8 cellular contexts compared by ENCODE assay signal in genomic region chr12:112419269-112420133, GRCh38. TPM values are rescaled to one million over a fixed set of nuclear protein-coding genes. Genes with fewer than 3 reads are reported as not detected.
DNase-seq lines count a peak whose midpoint lies in the region; ATAC-seq, FAIRE-seq and TF ChIP-seq lines count a peak whose summit lies in the region.

No MANE protein-coding gene starts in this region.

- TSS peak; percentile 68 for BruUV-seq in HepG2 (replicated peaks; lab: Mats Ljungman, UMichigan)

- TF ChIP-seq CTCF in HepG2 (CRISPR knock-in tag; IDR thresholded peaks at IDR 0.05): no peak

- intact Hi-C loops in HepG2 (cut with micrococcal nuclease; ENCODE audit: unreplicated experiment): no loop called here

- POLR2A ChIA-PET in HepG2 (lab: Yijun Ruan, JAX): interaction anchor here (1.3 kb wide), 1 partner anchor 407 kb away, joined by 5 read pairs; the partner anchor contains the start of genes ERP29 and TMEM116

- DNase-seq in activated T-cell treated with anti-CD3 and anti-CD28 coated beads for 1 hour (ENCODE audit: low read depth): peak; percentile 32
- DNase-seq in activated T-cell treated with anti-CD3 and anti-CD28 coated beads, Interleukin-2, amount 50 U/mL, for 1 hour: no peak
- DNase-seq in RKO (ENCODE audit: low spot score): peak; percentile 88
- DNase-seq in HepG2 (ENCODE audit: low spot score): peak; percentile 59
- peak; percentile 57 for DNase-seq in stromal cell of bone marrow (ENCODE audit: low read depth)
- DNase-seq in DMS114 treated with DMSO at 0.1 percent for 48 hours (lab: John Stamatoyannopoulos, UW; ENCODE audit: unreplicated experiment): no peak

- no peak overlapping the region for H2AFZ ChIP-seq in HepG2 (ENCODE audit: low read length)

- WGBS in HepG2 (ENCODE audit: low lambda C conversion rate): 4% methylated on average over 10 of the region's 34 CpGs

- peak in 1 of 2 experiments; percentile 55; a peak in 2 of 4 replicates for TF ChIP-seq POLR2A in HepG2 (IDR thresholded peaks at IDR 0.05; ENCODE audit: insufficient read depth in 1 of 2, low read depth in 2 of 2, low read length in 2 of 2)

- ATAC-seq in HG03025 (IDR thresholded peaks at IDR 0.05; ENCODE audit: low FRiP score, unreplicated experiment): peak; percentile 34
- peak; percentile 78 for ATAC-seq in HepG2

- no peaks in the 10 kb centered on the region for H3K9me3 ChIP-seq in HepG2 (ENCODE audit: low read length)

- peaks cover 5% of the 10 kb centered on the region; the same call in 1 of the 2 replicates for H4K20me1 ChIP-seq in HepG2 (ENCODE audit: insufficient read depth, low read length)

- TF ChIP-seq EP300 in HepG2 (IDR thresholded peaks at IDR 0.05; ENCODE audit: low read depth in 2 of 2, low read length in 2 of 2): peak in 1 of 2 experiments; percentile 24; a peak in 1 of 4 replicates
- TF ChIP-seq EP300 in HepG2 (CRISPR knock-in tag; IDR thresholded peaks at IDR 0.05; ENCODE audit: borderline replicate concordance): no peak

- peak overlapping the region; percentile 91 for H3K9ac ChIP-seq in HepG2 (ENCODE audit: insufficient read depth, low read depth, low read length)

- peak overlapping the region; percentile 72 for H3K27ac ChIP-seq in cingulate gyrus (ENCODE audit: low read depth, low read length)
- H3K27ac ChIP-seq in HepG2 (ENCODE audit: extremely low read length, insufficient read depth, low read length): peak overlapping the region; percentile 87

- H3K79me2 ChIP-seq in HepG2 (ENCODE audit: insufficient read depth, low read length): peaks cover 45% of the 10 kb centered on the region

- FAIRE-seq in HepG2 (lab: Jason Lieb, UNC): no peak

- CTCF ChIA-PET in HepG2 (lab: Yijun Ruan, JAX; ENCODE audit: low intra/inter-chr PET ratio, low total read pairs): no interaction called here

- TF ChIP-seq RAD21 in HepG2 (CRISPR knock-in tag; IDR thresholded peaks at IDR 0.05): no peak

- peak overlapping the region; percentile 64 to 94 (median 88) for H3K4me3 ChIP-seq in HepG2 (replicated peaks in 1 of 3; ENCODE audit: insufficient read depth in 1 of 3, low read depth in 2 of 3, low read length in 3 of 3)

- H3K36me3 ChIP-seq in HepG2 (replicated peaks in 1 of 2; ENCODE audit: control insufficient read depth in 1 of 2, insufficient read depth in 2 of 2, low read length in 2 of 2): no peaks in the 10 kb centered on the region

- peak overlapping the region; percentile 84 for H3K4me2 ChIP-seq in HepG2 (ENCODE audit: low read depth, low read length)

- no peaks in the 10 kb centered on the region; a peak in 1 of 5 replicates for H3K27me3 ChIP-seq in HepG2 (ENCODE audit: control insufficient read depth in 1 of 2, insufficient read depth in 2 of 2, low read length in 2 of 2)

- H3K4me1 ChIP-seq in HepG2 (ENCODE audit: insufficient read depth, low read length): peaks cover 56% of the 10 kb centered on the region

- in situ Hi-C loops in HepG2 (cut with HindIII; ENCODE audit: extremely low pct_ligation_motif_present, low pct_unique_long_range_greater_than_20kb): loop anchor here (10.0 kb wide), 1 partner anchor 305 kb away; no protein-coding TSS in a partner anchor

TF ChIP-seq in HepG2, 621 proteins besides CTCF, POLR2A, EP300 and RAD21 (continues in another document):
- 0 out of 2 replicates have a peak, but pooled peaks have one; percentile 13 for TF ChIP-seq CENPBD1 (CRISPR knock-in tag; IDR thresholded peaks at IDR 0.05; ENCODE audit: borderline replicate concordance, low read depth)

RNA-seq across cellular contexts. Expression of gene PTPN11, which starts 0.8 kb away (rescaled TPM):
- 63.5 and 101 TPM in 2 replicates for total RNA-seq in HepG2 (2016; rRNA removed; fragmentation: Illumina TruSeq; extraction: Trizol)
- 33.6 and 33.7 TPM in 2 replicates for total RNA-seq in HepG2 (2016; cell fraction: cytosol; rRNA removed; fragmentation: Illumina TruSeq; extraction: Trizol; ENCODE audit: low read depth)
- total RNA-seq in HepG2 (2016; cell fraction: insoluble cytoplasmic fraction; rRNA removed; fragmentation: Illumina TruSeq; extraction: Trizol): 63.2 and 92.9 TPM in 2 replicates
- 52.7 and 53.2 TPM in 2 replicates for total RNA-seq in HepG2 (2016; cell fraction: membrane; rRNA removed; fragmentation: Illumina TruSeq; extraction: Trizol)
- 39.5 and 46.8 TPM in 2 replicates for total RNA-seq in HepG2 (2016; cell fraction: nucleus; rRNA removed; fragmentation: Illumina TruSeq; extraction: Trizol)
- polyA plus RNA-seq in HepG2 (2011; rRNA removed): 26.7 and 30.0 TPM in 2 replicates
- 27.0 and 32.0 TPM in 2 replicates for polyA plus RNA-seq in HepG2 (2011; cell fraction: cytosol; rRNA removed)
- polyA plus RNA-seq in HepG2 (2011; cell fraction: nucleus; rRNA removed): 16.5 and 17.7 TPM in 2 replicates
- 36.3 and 36.9 TPM in 2 replicates for polyA plus RNA-seq in HepG2 (2012)
- 5.9 and 6.2 TPM in 2 replicates for polyA plus RNA-seq in HepG2 (2016; cell fraction: cytosol; fragmentation: Illumina TruSeq; extraction: Trizol; ENCODE audit: low read depth)
- polyA plus RNA-seq in HepG2 (2016; cell fraction: insoluble cytoplasmic fraction; fragmentation: Illumina TruSeq; extraction: Trizol; ENCODE audit: low read depth): 68.9 and 69.6 TPM in 2 replicates
- polyA plus RNA-seq in HepG2 (2016; cell fraction: membrane; fragmentation: Illumina TruSeq; extraction: Trizol; ENCODE audit: low read depth): 11.9 and 14.6 TPM in 2 replicates
- polyA plus RNA-seq in HepG2 (2016; cell fraction: nucleus; fragmentation: Illumina TruSeq; extraction: Trizol; ENCODE audit: insufficient read depth, low read depth): 40.4 and 40.7 TPM in 2 replicates
- 22.4 and 59.7 TPM in 2 replicates for polyA minus RNA-seq in HepG2 (2011; rRNA and poly(A)+ RNA removed; ENCODE audit: low replicate concordance)
- 34.5 and 43.4 TPM in 2 replicates for polyA minus RNA-seq in HepG2 (2011; cell fraction: cytosol; rRNA and poly(A)+ RNA removed)
- polyA minus RNA-seq in HepG2 (2011; cell fraction: nucleus; rRNA and poly(A)+ RNA removed): 26.8 and 30.5 TPM in 2 replicates

RNA-seq across cellular contexts. Expression of gene RPL6, which starts 10.1 kb away (rescaled TPM):
- 1,551 and 2,121 TPM in 2 replicates for total RNA-seq in HepG2 (2016; rRNA removed; fragmentation: Illumina TruSeq; extraction: Trizol)
- 1,569 and 1,799 TPM in 2 replicates for total RNA-seq in HepG2 (2016; cell fraction: cytosol; rRNA removed; fragmentation: Illumina TruSeq; extraction: Trizol; ENCODE audit: low read depth)
- total RNA-seq in HepG2 (2016; cell fraction: insoluble cytoplasmic fraction; rRNA removed; fragmentation: Illumina TruSeq; extraction: Trizol): 1,519 and 2,147 TPM in 2 replicates
- total RNA-seq in HepG2 (2016; cell fraction: membrane; rRNA removed; fragmentation: Illumina TruSeq; extraction: Trizol): 3,064 and 3,242 TPM in 2 replicates
- total RNA-seq in HepG2 (2016; cell fraction: nucleus; rRNA removed; fragmentation: Illumina TruSeq; extraction: Trizol): 617 and 644 TPM in 2 replicates
- polyA plus RNA-seq in HepG2 (2011; rRNA removed): 1,589 and 1,719 TPM in 2 replicates
- polyA plus RNA-seq in HepG2 (2011; cell fraction: cytosol; rRNA removed): 1,215 and 1,505 TPM in 2 replicates
- 260 and 378 TPM in 2 replicates for polyA plus RNA-seq in HepG2 (2011; cell fraction: nucleus; rRNA removed)
- polyA plus RNA-seq in HepG2 (2012): 1,569 and 1,801 TPM in 2 replicates
- polyA plus RNA-seq in HepG2 (2016; cell fraction: cytosol; fragmentation: Illumina TruSeq; extraction: Trizol; ENCODE audit: low read depth): 2,496 and 2,739 TPM in 2 replicates
- 2,631 and 2,728 TPM in 2 replicates for polyA plus RNA-seq in HepG2 (2016; cell fraction: insoluble cytoplasmic fraction; fragmentation: Illumina TruSeq; extraction: Trizol; ENCODE audit: low read depth)
- polyA plus RNA-seq in HepG2 (2016; cell fraction: membrane; fragmentation: Illumina TruSeq; extraction: Trizol; ENCODE audit: low read depth): 3,716 and 3,916 TPM in 2 replicates
- polyA plus RNA-seq in HepG2 (2016; cell fraction: nucleus; fragmentation: Illumina TruSeq; extraction: Trizol; ENCODE audit: insufficient read depth, low read depth): 1,083 and 1,121 TPM in 2 replicates
- polyA minus RNA-seq in HepG2 (2011; rRNA and poly(A)+ RNA removed; ENCODE audit: low replicate concordance): 207 and 602 TPM in 2 replicates
- polyA minus RNA-seq in HepG2 (2011; cell fraction: cytosol; rRNA and poly(A)+ RNA removed): 269 and 339 TPM in 2 replicates
- polyA minus RNA-seq in HepG2 (2011; cell fraction: nucleus; rRNA and poly(A)+ RNA removed): 197 and 255 TPM in 2 replicates

RNA-seq across cellular contexts. Expression of gene HECTD4, which starts 37.3 kb away (rescaled TPM):
- total RNA-seq in HepG2 (2016; rRNA removed; fragmentation: Illumina TruSeq; extraction: Trizol): 11.4 and 13.7 TPM in 2 replicates
- total RNA-seq in HepG2 (2016; cell fraction: cytosol; rRNA removed; fragmentation: Illumina TruSeq; extraction: Trizol; ENCODE audit: low read depth): 11.3 and 14.3 TPM in 2 replicates
- 10.5 and 12.2 TPM in 2 replicates for total RNA-seq in HepG2 (2016; cell fraction: insoluble cytoplasmic fraction; rRNA removed; fragmentation: Illumina TruSeq; extraction: Trizol)
- 9.8 and 10.9 TPM in 2 replicates for total RNA-seq in HepG2 (2016; cell fraction: membrane; rRNA removed; fragmentation: Illumina TruSeq; extraction: Trizol)
- total RNA-seq in HepG2 (2016; cell fraction: nucleus; rRNA removed; fragmentation: Illumina TruSeq; extraction: Trizol): 25.6 and 28.3 TPM in 2 replicates
- 8.0 and 9.0 TPM in 2 replicates for polyA plus RNA-seq in HepG2 (2011; rRNA removed)
- 2.9 and 3.0 TPM in 2 replicates for polyA plus RNA-seq in HepG2 (2011; cell fraction: cytosol; rRNA removed)
- 38.9 and 47.2 TPM in 2 replicates for polyA plus RNA-seq in HepG2 (2011; cell fraction: nucleus; rRNA removed)
- polyA plus RNA-seq in HepG2 (2012): 14.6 and 17.7 TPM in 2 replicates
- polyA plus RNA-seq in HepG2 (2016; cell fraction: cytosol; fragmentation: Illumina TruSeq; extraction: Trizol; ENCODE audit: low read depth): 0.88 and 1.8 TPM in 2 replicates
- polyA plus RNA-seq in HepG2 (2016; cell fraction: insoluble cytoplasmic fraction; fragmentation: Illumina TruSeq; extraction: Trizol; ENCODE audit: low read depth): 10.1 and 11.0 TPM in 2 replicates
- 3.2 and 4.0 TPM in 2 replicates for polyA plus RNA-seq in HepG2 (2016; cell fraction: membrane; fragmentation: Illumina TruSeq; extraction: Trizol; ENCODE audit: low read depth)
- 60.5 and 66.6 TPM in 2 replicates for polyA plus RNA-seq in HepG2 (2016; cell fraction: nucleus; fragmentation: Illumina TruSeq; extraction: Trizol; ENCODE audit: insufficient read depth, low read depth)
- polyA minus RNA-seq in HepG2 (2011; rRNA and poly(A)+ RNA removed; ENCODE audit: low replicate concordance): 23.1 and 24.7 TPM in 2 replicates
- polyA minus RNA-seq in HepG2 (2011; cell fraction: cytosol; rRNA and poly(A)+ RNA removed): 11.1 and 16.9 TPM in 2 replicates
- polyA minus RNA-seq in HepG2 (2011; cell fraction: nucleus; rRNA and poly(A)+ RNA removed): 62.1 and 75.8 TPM in 2 replicates

Comparison
In these comparisons a context has a peak if more than half of its experiments do, and no peak if none do; other contexts are left out.
1. DNase-seq: peak in activated T-cell treated with anti-CD3 and anti-CD28 coated beads for 1 hour (single experiment), RKO (single experiment), HepG2 (single experiment) and stromal cell of bone marrow (single experiment); none in activated T-cell treated with anti-CD3 and anti-CD28 coated beads, Interleukin-2, amount 50 U/mL, for 1 hour (single experiment) and DMS114 treated with DMSO at 0.1 percent for 48 hours (single experiment).